In genomic region chrX:67614006-67614405, GRCh38 we compare ENCODE assay signal across 24 cellular contexts.
"Had no signal": no experiment of that assay in that cellular context is flagged by ENCODE, and none has a peak within 500 bp of the region (broad histone marks: within the 10 kb centered on the region; RNA-seq: fewer than 3 reads in every experiment).

No MANE protein-coding gene starts in this region.

- DNase-seq: activated CD4-positive, alpha-beta memory T cell treated with anti-CD3 and anti-CD28 coated beads for 36 hours; activated CD4-positive, CD25-positive, alpha-beta regulatory T cell treated with anti-CD3 and anti-CD28 coated beads, Interleukin-2, amount 50 U/mL, for 72 hours; activated CD8-positive, alpha-beta memory T cell treated with anti-CD3 and anti-CD28 coated beads, Interleukin-2, amount 10 ng/mL, durations not matched to agents 7 days and 5 days; activated naive CD4-positive, alpha-beta T cell treated with anti-CD3 and anti-CD28 coated beads for 36 hours; activated naive CD8-positive, alpha-beta T cell treated with anti-CD3 and anti-CD28 coated beads, Interleukin-2, amount 50 U/mL, for 24 hours; activated T-cell treated with anti-CD3 and anti-CD28 coated beads, Interleukin-2, amount 50 U/mL, for 1 hour; central memory CD4-positive, alpha-beta T cell; cortex of kidney; effector CD8-positive, alpha-beta T cell; gastrocnemius medialis; heart left ventricle; immature natural killer cell; left colon; lower lobe of right lung; naive B cell; stimulated activated CD4-positive, alpha-beta T cell treated with anti-CD3 and anti-CD28 coated beads, Interleukin-4, amount 100 ng/mL, for 4 hours; stimulated activated CD8-positive, alpha-beta memory T cell treated with anti-CD3 and anti-CD28 coated beads, Interleukin-4, amount 100 ng/mL, for 48 hours; stimulated activated naive CD4-positive, alpha-beta T cell treated with Interleukin-2 at 50 U/mL for 16 hours; substantia nigra; T-helper 1 cell; T1000 had no signal

- H3K27me3 ChIP-seq: gastrocnemius medialis, heart left ventricle had no signal

- H3K27ac Mint-ChIP-seq: activated CD4-positive, alpha-beta memory T cell treated with anti-CD3 and anti-CD28 coated beads for 36 hours; activated CD8-positive, alpha-beta memory T cell treated with anti-CD3 and anti-CD28 coated beads, Interleukin-2, amount 10 ng/mL, durations not matched to agents 7 days and 5 days; activated naive CD4-positive, alpha-beta T cell treated with anti-CD3 and anti-CD28 coated beads for 36 hours; activated naive CD8-positive, alpha-beta T cell treated with anti-CD3 and anti-CD28 coated beads, Interleukin-2, amount 50 U/mL, for 24 hours; activated T-helper 2 cell treated with anti-CD3 and anti-CD28 coated beads, Interferon-gamma antibody, Interleukin-2, Interleukin-4, amounts not matched to agents 10 μg/mL and 5 μg/mL and 100 μg/mL, durations not matched to agents 14 hours and 24 hours and 36 hours; immature natural killer cell; naive B cell had no signal

- H3K79me2 ChIP-seq: parathyroid adenoma had no signal

- H3K27me3 Mint-ChIP-seq: activated CD4-positive, alpha-beta memory T cell treated with anti-CD3 and anti-CD28 coated beads for 36 hours; activated CD8-positive, alpha-beta memory T cell treated with anti-CD3 and anti-CD28 coated beads, Interleukin-2, amount 10 ng/mL, durations not matched to agents 7 days and 5 days; activated naive CD8-positive, alpha-beta T cell treated with anti-CD3 and anti-CD28 coated beads, Interleukin-2, amount 50 U/mL, for 24 hours; naive B cell had no signal

- H2AFZ ChIP-seq: parathyroid adenoma had no signal

- H3K36me3 Mint-ChIP-seq: activated CD4-positive, alpha-beta memory T cell treated with anti-CD3 and anti-CD28 coated beads for 36 hours; activated CD8-positive, alpha-beta memory T cell treated with anti-CD3 and anti-CD28 coated beads, Interleukin-2, amount 10 ng/mL, durations not matched to agents 7 days and 5 days had no signal

- H3K9me3 ChIP-seq: gastrocnemius medialis, lower lobe of right lung had no signal

- H3K4me3 ChIP-seq: gastrocnemius medialis, heart left ventricle, lower lobe of right lung, skin epidermis had no signal

- H3K4me1 ChIP-seq: gastrocnemius medialis, heart left ventricle, lower lobe of right lung, parathyroid adenoma had no signal

- ATAC-seq: activated CD8-positive, alpha-beta memory T cell treated with anti-CD3 and anti-CD28 coated beads, Interleukin-2, amount 10 ng/mL, durations not matched to agents 7 days and 5 days; activated naive CD8-positive, alpha-beta T cell treated with anti-CD3 and anti-CD28 coated beads, Interleukin-2, amount 50 U/mL, for 24 hours; gastrocnemius medialis; heart left ventricle; left colon; lower lobe of right lung had no signal

- H3K4me1 Mint-ChIP-seq: activated CD8-positive, alpha-beta memory T cell treated with anti-CD3 and anti-CD28 coated beads, Interleukin-2, amount 10 ng/mL, durations not matched to agents 7 days and 5 days; activated naive CD8-positive, alpha-beta T cell treated with anti-CD3 and anti-CD28 coated beads, Interleukin-2, amount 50 U/mL, for 24 hours; immature natural killer cell; naive B cell had no signal

- H3K9ac ChIP-seq: parathyroid adenoma had no signal

- H3K36me3 ChIP-seq: gastrocnemius medialis, heart left ventricle, lower lobe of right lung had no signal

- H3K4me3 Mint-ChIP-seq: activated CD4-positive, alpha-beta memory T cell treated with anti-CD3 and anti-CD28 coated beads for 36 hours; activated CD8-positive, alpha-beta memory T cell treated with anti-CD3 and anti-CD28 coated beads, Interleukin-2, amount 10 ng/mL, durations not matched to agents 7 days and 5 days; activated naive CD4-positive, alpha-beta T cell treated with anti-CD3 and anti-CD28 coated beads for 36 hours; activated naive CD8-positive, alpha-beta T cell treated with anti-CD3 and anti-CD28 coated beads, Interleukin-2, amount 50 U/mL, for 24 hours; immature natural killer cell; naive B cell had no signal

- H3K27ac ChIP-seq: gastrocnemius medialis, heart left ventricle, lower lobe of right lung, parathyroid adenoma, skin epidermis had no signal
